ENCODE assay signal across 8 cellular contexts in the genomic region with DNA sequence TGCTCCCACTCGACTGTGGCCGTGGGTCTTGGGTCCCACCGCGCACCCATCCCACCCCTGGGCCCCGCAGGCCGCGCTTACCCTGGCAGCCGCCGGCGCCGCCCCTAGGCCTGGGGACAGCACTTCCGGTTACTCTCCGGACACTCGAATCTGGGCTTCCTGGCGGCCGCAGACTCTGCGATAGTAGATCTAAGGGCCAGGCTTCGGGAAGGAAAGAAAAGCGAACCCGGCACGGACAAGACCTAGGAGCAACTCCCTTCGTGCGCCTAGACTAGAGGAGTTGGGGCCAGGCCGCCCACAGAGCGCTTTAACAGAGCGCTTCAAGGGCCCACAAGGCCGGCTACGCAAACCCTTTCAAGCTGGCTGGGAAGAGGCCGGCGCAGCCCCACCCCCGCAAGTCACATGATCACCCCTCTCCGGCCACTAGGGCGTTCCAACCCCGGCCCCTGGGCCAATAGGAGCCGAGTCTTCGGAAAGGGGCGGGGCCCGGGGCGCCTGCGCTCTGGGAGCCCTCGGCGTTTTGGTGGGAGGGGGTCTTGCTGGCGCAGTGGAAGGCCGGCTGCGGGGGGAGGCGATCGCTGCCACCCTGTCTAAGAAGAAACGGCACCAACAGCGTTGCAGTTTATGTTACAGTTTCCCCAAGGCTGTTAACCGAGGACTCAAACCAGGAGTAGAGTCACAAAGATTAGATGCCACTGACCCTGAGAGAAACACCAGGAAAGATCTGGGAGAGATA. TPM values are rescaled to one million over a fixed set of nuclear protein-coding genes. Genes with fewer than 3 reads are reported as not detected.
A peak's percentile ranks its signal among the peaks of the same experiment; 100 is the strongest.
DNase-seq lines count a peak whose midpoint lies in the region; ATAC-seq and TF ChIP-seq lines count a peak whose summit lies in the region.
"Not testable (repeated sequence)": the region's sequence is repeated elsewhere in the genome, so short reads cannot be mapped to it uniquely, and the experiment has no call there.

A gene with protein sequence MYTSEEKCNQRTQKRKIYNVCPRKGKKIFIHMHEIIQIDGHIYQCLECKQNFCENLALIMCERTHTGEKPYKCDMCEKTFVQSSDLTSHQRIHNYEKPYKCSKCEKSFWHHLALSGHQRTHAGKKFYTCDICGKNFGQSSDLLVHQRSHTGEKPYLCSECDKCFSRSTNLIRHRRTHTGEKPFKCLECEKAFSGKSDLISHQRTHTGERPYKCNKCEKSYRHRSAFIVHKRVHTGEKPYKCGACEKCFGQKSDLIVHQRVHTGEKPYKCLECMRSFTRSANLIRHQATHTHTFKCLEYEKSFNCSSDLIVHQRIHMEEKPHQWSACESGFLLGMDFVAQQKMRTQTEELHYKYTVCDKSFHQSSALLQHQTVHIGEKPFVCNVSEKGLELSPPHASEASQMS (minus strand): TSS at position 387 of the 736 bp plus-strand sequence. CDS start 21,193 bp downstream, outside the sequence.

- not testable (repeated sequence) for H3K36me3 ChIP-seq in ascending aorta, uterus

- DNase-seq in NCI-H187 (lab: John Stamatoyannopoulos, UW): peak; percentile 92 to 95
- DNase-seq in ascending aorta (ENCODE audit: low spot score in 2 of 2): peak; percentile 75 to 97
- DNase-seq in right cardiac atrium: peak; percentile 96 to 98 (median 98)
- peak; percentile 81 for DNase-seq in pulmonary artery endothelial cell (ENCODE audit: low read depth, low spot score)
- peak; percentile 93 to 94 for DNase-seq in uterus

- ATAC-seq in GM18498 (IDR thresholded peaks at IDR 0.05; ENCODE audit: unreplicated experiment) (peak; percentile 99), HG02938 (IDR thresholded peaks at IDR 0.05; ENCODE audit: unreplicated experiment) (peak; percentile 96), right cardiac atrium (peak; percentile 100)

- under 1% methylated on average over 48 of the region's 50 CpGs for WGBS in right cardiac atrium

- TF ChIP-seq CTCF in ascending aorta (IDR thresholded peaks at IDR 0.05): not testable (repeated sequence)
- TF ChIP-seq CTCF in uterus (IDR thresholded peaks at IDR 0.05): peak in 1 of 4 experiments; percentile 11

- intact Hi-C loops in T-helper 2 cell treated with Interferon-gamma antibody and Interleukin-4, amounts not matched to agents 100 ng/mL and 5 ng/mL, for 36 hours (cut with micrococcal nuclease); right cardiac atrium (cut with DNase I); uterus (cut with DNase I; ENCODE audit: low total_unique reads): not testable (repeated sequence)
- intact Hi-C loops in ascending aorta (cut with DNase I): loop anchor here (2.0 kb wide), 1 partner anchor 63 kb away; the partner anchor contains the start of gene ABT1

- peak within 1 kb of the TSS; percentile 67 to 86 for H3K4me3 ChIP-seq in ascending aorta
- H3K4me3 ChIP-seq in right cardiac atrium (ENCODE audit: low read length): peak within 1 kb of the TSS; percentile 98
- peak within 1 kb of the TSS; percentile 84 to 92 for H3K4me3 ChIP-seq in uterus

- H3K27me3 ChIP-seq in ascending aorta; right cardiac atrium (ENCODE audit: control insufficient read depth, insufficient read depth); uterus: not testable (repeated sequence)

- peaks cover 0 to 13% of the 10 kb centered on the region in 2 donors for H3K4me1 ChIP-seq in ascending aorta
- H3K4me1 ChIP-seq in right cardiac atrium (ENCODE audit: control insufficient read depth, insufficient read depth, low read length); uterus: not testable (repeated sequence)

- peak; percentile 60 to 75 for TF ChIP-seq POLR2A in uterus (IDR thresholded peaks at IDR 0.05)

- not testable (repeated sequence) for H3K9me3 ChIP-seq in ascending aorta; right cardiac atrium (ENCODE audit: control insufficient read depth, low read length); uterus

- peak within 1 kb of the TSS; percentile 80 to 86 for H3K27ac ChIP-seq in ascending aorta
- H3K27ac ChIP-seq in right cardiac atrium (ENCODE audit: low read length): peak within 1 kb of the TSS; percentile 93
- H3K27ac ChIP-seq in uterus: peak within 1 kb of the TSS; percentile 85 to 91

RNA-seq across cellular contexts. Expression of the gene that starts here (rescaled TPM):
- 10.7 and 11.7 TPM in 2 replicates for total RNA-seq in T-helper 2 cell treated with Interferon-gamma antibody and Interleukin-4, amounts not matched to agents 100 ng/mL and 5 ng/mL, for 36 hours
- total RNA-seq in ascending aorta (12.3 TPM), right cardiac atrium (10 to 100 TPM; 15.6 to 17.8 (median 16.5) TPM), pulmonary artery endothelial cell (14.2 and 15.6 TPM in 2 replicates), uterus (100 to 1,000 TPM in 1 of 4 donors, 10 to 100 TPM in 3; 38.7 to 184 (median 61.5) TPM)
- 5.1 TPM for polyA plus RNA-seq in right cardiac atrium

Comparison
In these comparisons a context has a peak if more than half of its experiments do, and no peak if none do; other contexts are left out.
1. Peak in every context shown above with its lines: DNase-seq, ATAC-seq, H3K4me3 ChIP-seq and H3K27ac ChIP-seq.